ENCODE assay signal across 21 cellular contexts in genomic region chr22:30429887-30430286, GRCh38. TPM values are rescaled to one million over a fixed set of nuclear protein-coding genes. Genes with fewer than 3 reads are reported as not detected.
DNase-seq lines count a peak whose midpoint lies in the region; ATAC-seq and TF ChIP-seq lines count a peak whose summit lies in the region.
"Had no signal": no experiment of that assay in that cellular context is flagged by ENCODE, and none has a peak within 500 bp of the region (broad histone marks: within the 10 kb centered on the region; RNA-seq: fewer than 3 reads in every experiment).

No MANE protein-coding gene starts in this region.

- no peak for ATAC-seq in Right ventricle myocardium inferior
- no peak for ATAC-seq in Right ventricle myocardium superior (ENCODE audit: poor library complexity)
- ATAC-seq in naive thymus-derived CD4-positive, alpha-beta T cell = no peak
- ATAC-seq: PC-3 had no signal

- peaks cover 28% of the 10 kb centered on the region for H3K4me1 Mint-ChIP-seq in brain
- peaks cover 17 to 37% (median 34%) of the 10 kb centered on the region in 7 donors for H3K4me1 Mint-ChIP-seq in naive thymus-derived CD4-positive, alpha-beta T cell

- POLR2A ChIA-PET in naive thymus-derived CD4-positive, alpha-beta T cell (lab: Charles Lee) = interaction anchor here (1.1 kb wide), 1 partner anchor 34 kb away, joined by 3 read pairs; no protein-coding TSS in a partner anchor

- no peak overlapping the region for H3K27ac ChIP-seq in naive thymus-derived CD4-positive, alpha-beta T cell (ENCODE audit: low read depth, low read length)
- H3K27ac ChIP-seq: BLaER1, SJCRH30 had no signal

- peaks cover 15% of the 10 kb centered on the region for H3K36me3 Mint-ChIP-seq in brain
- H3K36me3 Mint-ChIP-seq in naive thymus-derived CD4-positive, alpha-beta T cell = peaks cover 0 to 32% (median 3%) of the 10 kb centered on the region in 5 donors

- intact Hi-C loops in Right ventricle myocardium inferior (cut with DNase I) = no loop called here
- intact Hi-C loops in Right ventricle myocardium superior (cut with DNase I) = no loop called here
- intact Hi-C loops in naive thymus-derived CD4-positive, alpha-beta T cell (cut with micrococcal nuclease) = loop anchor here (10.0 kb wide), 3 partner anchors 825 to 1065 kb away; partner anchors contain the start of genes NF2 (in 1 of the 2), PIK3IP1 (in 1 of the 2) and SFI1 (in 1 of the 2)

- peak overlapping the region in 4 of 5 experiments; percentile 9 to 77 (median 36) for H3K27ac Mint-ChIP-seq in brain
- peak overlapping the region in 5 of 9 donors; percentile 25 to 85 (median 63) for H3K27ac Mint-ChIP-seq in naive thymus-derived CD4-positive, alpha-beta T cell

- H3K9me3 Mint-ChIP-seq in brain = peaks cover 0 to 5% (median 0%) of the 10 kb centered on the region in 5 experiments
- H3K9me3 Mint-ChIP-seq in naive thymus-derived CD4-positive, alpha-beta T cell = peaks cover 0 to 5% (median 0%) of the 10 kb centered on the region in 11 donors

- no peak overlapping the region for H3K4me3 ChIP-seq in naive thymus-derived CD4-positive, alpha-beta T cell (ENCODE audit: low read length)
- H3K4me3 ChIP-seq: BLaER1, SJCRH30 had no signal

- no peak overlapping the region for H3K4me3 Mint-ChIP-seq in brain
- H3K4me3 Mint-ChIP-seq in naive thymus-derived CD4-positive, alpha-beta T cell = no peak overlapping the region

- DNase-seq in Right ventricle myocardium inferior (ENCODE audit: missing footprints) (peak; percentile 3), Right ventricle myocardium superior (no peak), NCI-H1417 (lab: John Stamatoyannopoulos, UW) (no peak), NCI-H1694 treated with DMSO at 0.1 percent for 48 hours (lab: John Stamatoyannopoulos, UW) (no peak), Ammon's horn (ENCODE audit: low spot score) (no peak)
- no peak for DNase-seq in naive thymus-derived CD4-positive, alpha-beta T cell
- no peak for DNase-seq in activated CD8-positive, alpha-beta memory T cell treated with anti-CD3 and anti-CD28 coated beads for 24 hours
- DNase-seq: DND-41, GOT3, NCI-H1105, NCI-H187, NCI-H2107, NCI-H2227 treated with DMSO at 0.1 percent for 48 hours, NCI-H510A treated with DMSO at 0.1 percent for 48 hours, NCI-H774, PC-3, RPMI8226, SJCRH30 had no signal

- CTCF ChIA-PET in naive thymus-derived CD4-positive, alpha-beta T cell (lab: Charles Lee) = interaction anchor here (1.2 kb wide), 1 partner anchor 33 kb away, joined by 3 read pairs; the partner anchor contains the start of gene SEC14L2

- no peaks in the 10 kb centered on the region for H3K27me3 ChIP-seq in naive thymus-derived CD4-positive, alpha-beta T cell (ENCODE audit: control insufficient read depth in 2 of 2, insufficient read depth in 2 of 2, low read length in 2 of 2)
- H3K27me3 ChIP-seq: BLaER1, SJCRH30 had no signal

- TF ChIP-seq CTCF in brain (conservative IDR thresholded peaks at IDR 0.05) = no peak

- H3K36me3 ChIP-seq in naive thymus-derived CD4-positive, alpha-beta T cell (ENCODE audit: control insufficient read depth in 2 of 3, insufficient read depth in 3 of 3, low read length in 3 of 3) = peaks cover 0 to 12% (median 0%) of the 10 kb centered on the region in 3 experiments
- H3K36me3 ChIP-seq: SJCRH30 had no signal

- H3K4me1 ChIP-seq in naive thymus-derived CD4-positive, alpha-beta T cell (ENCODE audit: control insufficient read depth in 2 of 2, insufficient read depth in 2 of 2, low read length in 2 of 2) = peaks cover 19 to 21% of the 10 kb centered on the region in 2 donors

- H3K9me3 ChIP-seq in naive thymus-derived CD4-positive, alpha-beta T cell (ENCODE audit: control insufficient read depth in 2 of 3, low read length in 3 of 3) = no peaks in the 10 kb centered on the region
- H3K9me3 ChIP-seq: SJCRH30 had no signal

- H3K27me3 Mint-ChIP-seq in brain = peaks cover 2% of the 10 kb centered on the region
- H3K27me3 Mint-ChIP-seq in naive thymus-derived CD4-positive, alpha-beta T cell = no peaks in the 10 kb centered on the region

RNA-seq across cellular contexts. Expression of gene MTFP1, which starts 4.3 kb away (rescaled TPM):
- 18.2 TPM for total RNA-seq in Right ventricle myocardium inferior
- 15.1 TPM for total RNA-seq in Right ventricle myocardium superior
- polyA plus RNA-seq in brain (ENCODE audit: insufficient read depth, low read depth, low replicate concordance) = 10.5 TPM
- total RNA-seq in naive thymus-derived CD4-positive, alpha-beta T cell = 10 to 100 TPM; 10.2 to 68.2 (median 23.6) TPM
- 10 to 100 TPM; 26.7 to 30.4 TPM for polyA plus RNA-seq in naive thymus-derived CD4-positive, alpha-beta T cell

RNA-seq across cellular contexts. Expression of gene SEC14L2, which starts 33.1 kb away (rescaled TPM):
- total RNA-seq in Right ventricle myocardium inferior (0.65 TPM), Right ventricle myocardium superior (1.5 TPM)
- 25.3 TPM for polyA plus RNA-seq in brain (ENCODE audit: insufficient read depth, low read depth, low replicate concordance)
- total RNA-seq in naive thymus-derived CD4-positive, alpha-beta T cell = 100 to 1,000 TPM in 1 of 5 experiments, 10 to 100 TPM in 4; 10.7 to 147 (median 16.5) TPM
- polyA plus RNA-seq in naive thymus-derived CD4-positive, alpha-beta T cell = 10 to 100 TPM; 12.7 to 20.7 TPM

RNA-seq across cellular contexts. Expression of gene SEC14L3, which starts 41.9 kb away (rescaled TPM):
- total RNA-seq in Right ventricle myocardium inferior (not detected), Right ventricle myocardium superior (not detected)
- not detected for polyA plus RNA-seq in brain (ENCODE audit: insufficient read depth, low read depth, low replicate concordance)
- total RNA-seq in naive thymus-derived CD4-positive, alpha-beta T cell = not detected
- polyA plus RNA-seq in naive thymus-derived CD4-positive, alpha-beta T cell = not detected
- total RNA-seq: A172, PC-3, SJCRH30 had no signal

RNA-seq across cellular contexts. Expression of gene RNF215, which starts 42.7 kb away (rescaled TPM):
- total RNA-seq in Right ventricle myocardium inferior (3.7 TPM), Right ventricle myocardium superior (4.3 TPM)
- polyA plus RNA-seq in brain (ENCODE audit: insufficient read depth, low read depth, low replicate concordance) = 8.0 TPM
- total RNA-seq in naive thymus-derived CD4-positive, alpha-beta T cell = 10 to 100 TPM in 1 of 5 experiments, 1 to 10 TPM in 4; 4.3 to 10.8 (median 5.3) TPM
- polyA plus RNA-seq in naive thymus-derived CD4-positive, alpha-beta T cell = 1 to 10 TPM in 1 of 2 donors, under 1 TPM in 1; 0.08 to 1.1 TPM

Comparison
In these comparisons a context has a peak if more than half of its experiments do, and no peak if none do; other contexts are left out.
1. intact Hi-C loops: an anchor here in naive thymus-derived CD4-positive, alpha-beta T cell (10.0 kb wide); none called in Right ventricle myocardium inferior and Right ventricle myocardium superior.